Comparison of ENCODE assay signal across 9 cellular contexts in the genomic region with DNA sequence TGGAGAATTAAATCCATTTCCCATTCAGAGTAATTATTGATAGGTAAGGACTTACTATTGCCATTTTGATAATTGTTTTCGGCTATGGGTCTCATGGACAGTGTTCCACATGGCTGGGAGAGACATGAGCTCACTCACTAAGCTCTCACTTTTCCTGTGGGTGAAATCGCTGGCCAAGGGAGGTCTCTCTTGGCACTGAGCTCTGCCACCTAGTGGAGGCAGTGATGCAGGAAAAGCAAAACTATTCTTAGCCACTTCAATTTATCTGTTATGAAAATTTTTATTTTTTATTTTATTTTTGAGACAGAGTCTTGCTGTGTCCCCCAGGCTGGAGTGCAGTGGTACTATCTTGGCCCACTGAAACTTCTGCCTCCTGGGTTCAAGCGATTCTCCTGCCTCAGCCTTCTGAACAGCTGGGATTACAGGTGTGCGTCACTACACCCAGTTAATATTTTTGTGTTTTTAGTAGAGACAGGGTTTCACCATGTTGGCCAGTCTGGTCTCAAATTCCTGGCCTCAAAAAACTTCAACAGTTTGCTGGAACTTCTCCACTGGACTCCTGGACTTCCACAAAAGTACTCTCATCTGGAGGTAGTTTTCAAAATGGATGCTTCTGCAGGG. TPM values are rescaled to one million over a fixed set of nuclear protein-coding genes. Genes with fewer than 3 reads are reported as not detected.
DNase-seq lines count a peak whose midpoint lies in the region; ATAC-seq and TF ChIP-seq lines count a peak whose summit lies in the region.
"Had no signal": no experiment of that assay in that cellular context is flagged by ENCODE, and none has a peak within 500 bp of the region (broad histone marks: within the 10 kb centered on the region; RNA-seq: fewer than 3 reads in every experiment).

No MANE protein-coding gene starts in this region.

- peak; percentile 90 for TF ChIP-seq CTCF in BJ (IDR thresholded peaks at IDR 0.05; ENCODE audit: insufficient read depth, low read depth, low read length)
- peak; percentile 93 for TF ChIP-seq CTCF in H9 (conservative IDR thresholded peaks at IDR 0.05)

- H3K9me3 Mint-ChIP-seq in H9, result no peaks in the 10 kb centered on the region; a peak in 2 of 5 replicates
- H3K9me3 Mint-ChIP-seq in activated CD4-positive, alpha-beta T cell treated with anti-CD3 and anti-CD28 coated beads, Interleukin-2, amount 10 ng/mL, durations not matched to agents 7 days and 5 days, result no peaks in the 10 kb centered on the region

- H2BK20ac ChIP-seq in H9 (ENCODE audit: low read depth, low read length, poor library complexity, severe bottlenecking), result no peak overlapping the region

- H3K9me3 ChIP-seq in H9 (ENCODE audit: control insufficient read depth, low read depth, low read length), result no peaks in the 10 kb centered on the region

- H3K4me1 Mint-ChIP-seq in H9, result peaks cover 6 to 7% of the 10 kb centered on the region in 2 experiments
- peaks cover 11% of the 10 kb centered on the region for H3K4me1 Mint-ChIP-seq in activated CD4-positive, alpha-beta T cell treated with anti-CD3 and anti-CD28 coated beads, Interleukin-2, amount 10 ng/mL, durations not matched to agents 7 days and 5 days

- no peaks in the 10 kb centered on the region; the same call in none of the 2 replicates for H3K27me3 Mint-ChIP-seq in H9 (ENCODE audit: low read depth)
- H3K27me3 Mint-ChIP-seq in activated CD4-positive, alpha-beta T cell treated with anti-CD3 and anti-CD28 coated beads, Interleukin-2, amount 10 ng/mL, durations not matched to agents 7 days and 5 days, result peaks cover 35% of the 10 kb centered on the region

- no peak overlapping the region for H3K27ac Mint-ChIP-seq in H9
- H3K27ac Mint-ChIP-seq in activated CD4-positive, alpha-beta T cell treated with anti-CD3 and anti-CD28 coated beads, Interleukin-2, amount 10 ng/mL, durations not matched to agents 7 days and 5 days, result no peak overlapping the region

- WGBS in H9 (ENCODE audit: extremely low coverage, insufficient read length, low lambda C conversion rate), result no CpG with 5 or more reads among the region's 4 CpGs

- DNase-seq in BJ (ENCODE audit: low read depth) (no peak), H9 (peak; percentile 59), NCI-H524 treated with DMSO at 0.1 percent for 48 hours (lab: John Stamatoyannopoulos, UW) (peak; percentile 24), medulla oblongata (ENCODE audit: extremely low spot score) (peak; percentile 96)
- DNase-seq in activated CD4-positive, alpha-beta T cell treated with anti-CD3 and anti-CD28 coated beads, Interleukin-2, amount 10 ng/mL, durations not matched to agents 7 days and 5 days, result peak; percentile 60
- DNase-seq in effector CD4-positive, alpha-beta T cell, result peak; percentile 46
- peak; percentile 34 for DNase-seq in stimulated activated CD8-positive, alpha-beta memory T cell treated with anti-CD3 and anti-CD28 coated beads, Interleukin-4, amount 100 ng/mL, for 24 hours (ENCODE audit: low read depth)

- no peaks in the 10 kb centered on the region for H3K79me2 ChIP-seq in H9 (ENCODE audit: insufficient read depth, low read length)

- no peak overlapping the region for H3T11ph ChIP-seq in H9 (ENCODE audit: low read length)

- H3K4me1 ChIP-seq in H9 (ENCODE audit: insufficient read depth, low read length), result no peaks in the 10 kb centered on the region

- POLR2A ChIA-PET in BJ (lab: Charles Lee), result interaction anchor here (0.6 to 1.0 kb wide), 2 partner anchors 41 to 43 kb away, joined by 3 to 4 read pairs; no protein-coding TSS in a partner anchor
- POLR2A ChIA-PET in activated CD4-positive, alpha-beta T cell treated with anti-CD3 and anti-CD28 coated beads, Interleukin-2, amount 10 ng/mL, durations not matched to agents 7 days and 5 days (lab: Charles Lee), result no interaction called here

- no peak overlapping the region for H2BK15ac ChIP-seq in H9 (ENCODE audit: low read depth, low read length)

- CTCF ChIA-PET in BJ (lab: Yijun Ruan, JAX), result interaction anchor here (0.6 to 3.7 kb wide), 46 partner anchors 8 to 851 kb away, joined by 3 to 167 read pairs (median 4); a partner anchor contains a TSS
- CTCF ChIA-PET in activated CD4-positive, alpha-beta T cell treated with anti-CD3 and anti-CD28 coated beads, Interleukin-2, amount 10 ng/mL, durations not matched to agents 7 days and 5 days (lab: Charles Lee), result interaction anchor here (0.7 to 2.4 kb wide), 12 partner anchors 10 to 334 kb away, joined by 3 to 7 read pairs (median 4); a partner anchor contains a TSS

- H3K4me3 ChIP-seq in BJ (ENCODE audit: low read depth, low read length), result no peak overlapping the region

- no peak overlapping the region for H3K18ac ChIP-seq in H9 (ENCODE audit: insufficient read length, low read depth, low read length)

- no peak overlapping the region for H3K27ac ChIP-seq in H9 (ENCODE audit: insufficient read length, low read depth, low read length)

- H3K9ac ChIP-seq in H9 (ENCODE audit: extremely low read depth, insufficient read length, low read length), result no peak overlapping the region

- no peak for ATAC-seq in HG03108 (IDR thresholded peaks at IDR 0.05; ENCODE audit: unreplicated experiment)

- H3K23me2 ChIP-seq in H9 (ENCODE audit: insufficient read length, low read depth, low read length, poor library complexity, severe bottlenecking), result peaks cover 2% of the 10 kb centered on the region

- H3K36me3 ChIP-seq in BJ (ENCODE audit: control insufficient read depth, insufficient read depth, low read length), result no peaks in the 10 kb centered on the region

- H2AK5ac ChIP-seq in H9 (ENCODE audit: insufficient read length, low read length), result no peak overlapping the region

- H2BK120ac ChIP-seq in H9 (ENCODE audit: low read depth, low read length, poor library complexity, severe bottlenecking), result no peak overlapping the region

- H3K36me3 Mint-ChIP-seq in H9 (ENCODE audit: insufficient read depth in 1 of 3, low read depth in 3 of 3), result no peaks in the 10 kb centered on the region
- H3K36me3 Mint-ChIP-seq in activated CD4-positive, alpha-beta T cell treated with anti-CD3 and anti-CD28 coated beads, Interleukin-2, amount 10 ng/mL, durations not matched to agents 7 days and 5 days (ENCODE audit: low read depth), result no peaks in the 10 kb centered on the region

- no peak overlapping the region for H4K91ac ChIP-seq in H9 (ENCODE audit: insufficient read length, low read depth, low read length)

- H3K27me3 ChIP-seq in BJ (ENCODE audit: control insufficient read depth, insufficient read depth, low read length) (no peaks in the 10 kb centered on the region), H9 (ENCODE audit: insufficient read depth, low read length) (no peaks in the 10 kb centered on the region)

- H4K20me1 ChIP-seq in H9 (ENCODE audit: control insufficient read depth, insufficient read depth, insufficient read length), result no peaks in the 10 kb centered on the region

- no peak overlapping the region for H3K23ac ChIP-seq in H9 (ENCODE audit: insufficient read length, low read depth, low read length)

- no peak overlapping the region for H3K4me3 Mint-ChIP-seq in H9
- H3K4me3 Mint-ChIP-seq in activated CD4-positive, alpha-beta T cell treated with anti-CD3 and anti-CD28 coated beads, Interleukin-2, amount 10 ng/mL, durations not matched to agents 7 days and 5 days, result no peak overlapping the region

- no peak overlapping the region for H3K4me2 ChIP-seq in H9 (ENCODE audit: insufficient read depth, insufficient read length, low read length)

- no peak overlapping the region for H2BK5ac ChIP-seq in H9 (ENCODE audit: insufficient read length, low read length)

- no peaks in the 10 kb centered on the region for H3K79me1 ChIP-seq in H9 (ENCODE audit: insufficient read depth, low read depth, low read length, poor library complexity, severe bottlenecking)

- H3K56ac ChIP-seq in H9 (ENCODE audit: insufficient read length, low read depth, low read length), result no peak overlapping the region

- H3K14ac ChIP-seq in H9 (ENCODE audit: insufficient read depth, low read length), result no peak overlapping the region

- H4K8ac ChIP-seq in H9 (replicated peaks; ENCODE audit: insufficient read length, low read depth, low read length), result no peak overlapping the region

- no peak overlapping the region for H2AFZ ChIP-seq in H9 (ENCODE audit: low read length)

- no peak overlapping the region for H4K5ac ChIP-seq in H9 (ENCODE audit: insufficient read length, low read depth, low read length)

- no peak overlapping the region for H3K4ac ChIP-seq in H9 (ENCODE audit: low read depth, low read length)

- no peak overlapping the region for H2BK12ac ChIP-seq in H9 (ENCODE audit: insufficient read length, low read depth, low read length)

RNA-seq across cellular contexts. Expression of a gene that starts 4.7 kb away (rescaled TPM):
- 30.7 and 54.1 TPM in 2 replicates for polyA plus RNA-seq in BJ (2011; rRNA removed)
- 33.2 and 54.7 TPM in 2 replicates for polyA minus RNA-seq in BJ (2011; rRNA and poly(A)+ RNA removed)
- total RNA-seq in H9 (2021), result 23.4 and 23.7 TPM in 2 replicates
- total RNA-seq in activated CD4-positive, alpha-beta T cell treated with anti-CD3 and anti-CD28 coated beads, Interleukin-2, amount 10 ng/mL, durations not matched to agents 7 days and 5 days, result 10 to 100 TPM; 33.0 to 45.7 TPM

RNA-seq across cellular contexts. Expression of a gene that starts 16.0 kb away (rescaled TPM):
- not detected in 2 replicates for polyA plus RNA-seq in BJ (2011; rRNA removed)
- not detected in 2 replicates for polyA minus RNA-seq in BJ (2011; rRNA and poly(A)+ RNA removed)
- not detected in 2 replicates for total RNA-seq in H9 (2021)
- total RNA-seq in activated CD4-positive, alpha-beta T cell treated with anti-CD3 and anti-CD28 coated beads, Interleukin-2, amount 10 ng/mL, durations not matched to agents 7 days and 5 days, result not detected
- total RNA-seq: subcutaneous adipose tissue had no signal

RNA-seq across cellular contexts. Expression of a gene that starts 56.0 kb away (rescaled TPM):
- polyA plus RNA-seq in BJ (2011; rRNA removed), result 31.2 and 39.8 TPM in 2 replicates
- 8.3 and 10.4 TPM in 2 replicates for polyA minus RNA-seq in BJ (2011; rRNA and poly(A)+ RNA removed)
- 59.3 and 64.9 TPM in 2 replicates for total RNA-seq in H9 (2021)
- 10 to 100 TPM; 30.9 to 32.9 TPM for total RNA-seq in activated CD4-positive, alpha-beta T cell treated with anti-CD3 and anti-CD28 coated beads, Interleukin-2, amount 10 ng/mL, durations not matched to agents 7 days and 5 days
